In genomic region chr5:68368280-68368679, GRCh38 we compare ENCODE assay signal across 19 cellular contexts.
DNase-seq lines count a peak whose midpoint lies in the region; ATAC-seq, FAIRE-seq and TF ChIP-seq lines count a peak whose summit lies in the region.
"Had no signal": no experiment of that assay in that cellular context is flagged by ENCODE, and none has a peak within 500 bp of the region (broad histone marks: within the 10 kb centered on the region; RNA-seq: fewer than 3 reads in every experiment).

No MANE protein-coding gene starts in this region.

- H2AFZ ChIP-seq in PC-3 (ENCODE audit: low read length): no peak overlapping the region

- no peak for DNase-seq in GM12892 (ENCODE audit: insufficient read length)
- peak; percentile 3 for DNase-seq in PC-3
- no peak for DNase-seq in effector memory CD8-positive, alpha-beta T cell
- peak; percentile 36 for DNase-seq in renal cortical epithelial cell (ENCODE audit: low read depth)
- DNase-seq in head of caudate nucleus: no peak
- DNase-seq: activated CD8-positive, alpha-beta memory T cell treated with anti-CD3 and anti-CD28 coated beads, Interleukin-2, amount 50 U/mL, for 48 hours; activated naive CD4-positive, alpha-beta T cell; Caco-2; Karpas-422; mesenchymal stem cell; NCI-H1092; NCI-H524; nephron progenitor cell; posterior cingulate gyrus; stimulated activated naive CD8-positive, alpha-beta T cell treated with anti-CD3 and anti-CD28 coated beads, Interleukin-15, amount 100 ng/mL, for 72 hours had no signal

- no peaks in the 10 kb centered on the region for H3K36me3 Mint-ChIP-seq in effector memory CD8-positive, alpha-beta T cell (ENCODE audit: insufficient read depth)

- no peak overlapping the region for H3K9ac ChIP-seq in PC-3 (ENCODE audit: low read length)

- FAIRE-seq in GM12892 (lab: Jason Lieb, UNC): peak; percentile 21

- no peak for TF ChIP-seq POLR2A in GM12892 (IDR thresholded peaks at IDR 0.05; ENCODE audit: low read depth, low read length)

- H3K4me3 ChIP-seq in PC-3 (ENCODE audit: low read length): no peak overlapping the region
- H3K4me3 ChIP-seq: ascending aorta had no signal

- CTCF ChIA-PET in PC-3 (lab: Charles Lee): no interaction called here

- no peaks in the 10 kb centered on the region for H3K27me3 ChIP-seq in PC-3 (ENCODE audit: low read length)
- H3K27me3 ChIP-seq: ascending aorta had no signal

- H4K20me1 ChIP-seq in PC-3 (ENCODE audit: low read length): no peaks in the 10 kb centered on the region

- peaks cover 17 to 25% of the 10 kb centered on the region in 2 donors for H3K4me1 Mint-ChIP-seq in effector memory CD8-positive, alpha-beta T cell (ENCODE audit: low read depth in 2 of 2)

- no peak for TF ChIP-seq CTCF in PC-3 (conservative IDR thresholded peaks at IDR 0.05; ENCODE audit: low read depth, low read length)

- no TSS peak for BruUV-seq in PC-3 (replicated peaks; lab: Mats Ljungman, UMichigan)

- H3K79me2 ChIP-seq in PC-3 (ENCODE audit: low read length): no peaks in the 10 kb centered on the region

- no peaks in the 10 kb centered on the region for H3F3A ChIP-seq in PC-3 (ENCODE audit: low read length, unreplicated experiment)

- H3K9me3 Mint-ChIP-seq in effector memory CD8-positive, alpha-beta T cell: no peaks in the 10 kb centered on the region

- H3K4me1 ChIP-seq in PC-3 (ENCODE audit: insufficient read depth, low read length): no peaks in the 10 kb centered on the region
- H3K4me1 ChIP-seq: ascending aorta, Caco-2 had no signal

- H3K27ac ChIP-seq in PC-3 (ENCODE audit: low read length): no peak overlapping the region
- H3K27ac ChIP-seq: ascending aorta had no signal

- ATAC-seq in PC-3 (no peak), HG03457 (IDR thresholded peaks at IDR 0.05; ENCODE audit: unreplicated experiment) (no peak), HG02938 (IDR thresholded peaks at IDR 0.05; ENCODE audit: unreplicated experiment) (no peak), GM18870 (IDR thresholded peaks at IDR 0.05; ENCODE audit: unreplicated experiment) (no peak)
- ATAC-seq in effector memory CD8-positive, alpha-beta T cell (replicated peaks): no peak

- H3K9me2 ChIP-seq in PC-3 (replicated peaks; ENCODE audit: low read length): no peaks in the 10 kb centered on the region

- peak overlapping the region in 1 of 2 donors; percentile 68 for H3K4me3 Mint-ChIP-seq in effector memory CD8-positive, alpha-beta T cell
- H3K4me3 Mint-ChIP-seq: nephron progenitor cell had no signal

- H3K9me3 ChIP-seq in PC-3 (ENCODE audit: low read length): no peaks in the 10 kb centered on the region
- H3K9me3 ChIP-seq: Caco-2 had no signal

- no peak overlapping the region for H3K4me2 ChIP-seq in PC-3 (ENCODE audit: low read length)

- peak overlapping the region; percentile 18 to 89 for H3K27ac Mint-ChIP-seq in effector memory CD8-positive, alpha-beta T cell
- H3K27ac Mint-ChIP-seq: nephron progenitor cell had no signal

- POLR2A ChIA-PET in PC-3 (lab: Charles Lee; ENCODE audit: unreplicated experiment): no interaction called here

- intact Hi-C loops in PC-3 (cut with micrococcal nuclease) (no loop called here), head of caudate nucleus (cut with DNase I) (no loop called here)

- H3K36me3 ChIP-seq in PC-3 (ENCODE audit: low read depth, low read length): no peaks in the 10 kb centered on the region
- H3K36me3 ChIP-seq: ascending aorta had no signal

- peaks cover 0 to 8% of the 10 kb centered on the region in 2 donors for H3K27me3 Mint-ChIP-seq in effector memory CD8-positive, alpha-beta T cell
- H3K27me3 Mint-ChIP-seq: stimulated activated naive CD8-positive, alpha-beta T cell treated with anti-CD3 and anti-CD28 coated beads, Interleukin-15, amount 100 ng/mL, for 72 hours had no signal

Comparison
In these comparisons a context has a peak if more than half of its experiments do, and no peak if none do; other contexts are left out.
1. DNase-seq: peak in PC-3 (single experiment) and renal cortical epithelial cell (single experiment); none in GM12892 (single experiment), effector memory CD8-positive, alpha-beta T cell (0 of 3) and head of caudate nucleus (0 of 42).